Comparison of ENCODE assay signal across 1 cellular context in the genomic region with DNA sequence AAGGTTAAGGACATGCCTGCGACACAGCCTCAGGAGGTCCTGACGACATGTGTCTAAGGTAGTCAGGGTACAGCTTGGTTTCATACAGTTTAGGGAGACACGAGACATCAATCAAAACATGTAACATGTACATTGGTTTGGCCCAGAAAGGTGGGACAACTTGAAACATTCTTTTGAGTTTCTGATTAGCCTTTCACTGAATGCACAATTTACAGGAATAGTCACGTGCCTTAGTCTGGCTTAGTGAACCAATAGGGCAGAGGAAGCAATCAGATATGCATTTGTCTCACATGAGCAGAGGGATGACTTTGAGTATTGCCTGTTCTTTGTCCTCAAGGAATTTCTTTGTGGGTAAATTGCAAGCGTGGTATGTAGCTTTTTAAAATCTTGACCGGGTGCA.
TF ChIP-seq lines count a peak whose summit lies in the region.

No MANE protein-coding gene starts in this region.

TF ChIP-seq in K562, 482 proteins besides CTCF, POLR2A, EP300 and RAD21 (continued from another document):
- TF ChIP-seq, protein P1, sequence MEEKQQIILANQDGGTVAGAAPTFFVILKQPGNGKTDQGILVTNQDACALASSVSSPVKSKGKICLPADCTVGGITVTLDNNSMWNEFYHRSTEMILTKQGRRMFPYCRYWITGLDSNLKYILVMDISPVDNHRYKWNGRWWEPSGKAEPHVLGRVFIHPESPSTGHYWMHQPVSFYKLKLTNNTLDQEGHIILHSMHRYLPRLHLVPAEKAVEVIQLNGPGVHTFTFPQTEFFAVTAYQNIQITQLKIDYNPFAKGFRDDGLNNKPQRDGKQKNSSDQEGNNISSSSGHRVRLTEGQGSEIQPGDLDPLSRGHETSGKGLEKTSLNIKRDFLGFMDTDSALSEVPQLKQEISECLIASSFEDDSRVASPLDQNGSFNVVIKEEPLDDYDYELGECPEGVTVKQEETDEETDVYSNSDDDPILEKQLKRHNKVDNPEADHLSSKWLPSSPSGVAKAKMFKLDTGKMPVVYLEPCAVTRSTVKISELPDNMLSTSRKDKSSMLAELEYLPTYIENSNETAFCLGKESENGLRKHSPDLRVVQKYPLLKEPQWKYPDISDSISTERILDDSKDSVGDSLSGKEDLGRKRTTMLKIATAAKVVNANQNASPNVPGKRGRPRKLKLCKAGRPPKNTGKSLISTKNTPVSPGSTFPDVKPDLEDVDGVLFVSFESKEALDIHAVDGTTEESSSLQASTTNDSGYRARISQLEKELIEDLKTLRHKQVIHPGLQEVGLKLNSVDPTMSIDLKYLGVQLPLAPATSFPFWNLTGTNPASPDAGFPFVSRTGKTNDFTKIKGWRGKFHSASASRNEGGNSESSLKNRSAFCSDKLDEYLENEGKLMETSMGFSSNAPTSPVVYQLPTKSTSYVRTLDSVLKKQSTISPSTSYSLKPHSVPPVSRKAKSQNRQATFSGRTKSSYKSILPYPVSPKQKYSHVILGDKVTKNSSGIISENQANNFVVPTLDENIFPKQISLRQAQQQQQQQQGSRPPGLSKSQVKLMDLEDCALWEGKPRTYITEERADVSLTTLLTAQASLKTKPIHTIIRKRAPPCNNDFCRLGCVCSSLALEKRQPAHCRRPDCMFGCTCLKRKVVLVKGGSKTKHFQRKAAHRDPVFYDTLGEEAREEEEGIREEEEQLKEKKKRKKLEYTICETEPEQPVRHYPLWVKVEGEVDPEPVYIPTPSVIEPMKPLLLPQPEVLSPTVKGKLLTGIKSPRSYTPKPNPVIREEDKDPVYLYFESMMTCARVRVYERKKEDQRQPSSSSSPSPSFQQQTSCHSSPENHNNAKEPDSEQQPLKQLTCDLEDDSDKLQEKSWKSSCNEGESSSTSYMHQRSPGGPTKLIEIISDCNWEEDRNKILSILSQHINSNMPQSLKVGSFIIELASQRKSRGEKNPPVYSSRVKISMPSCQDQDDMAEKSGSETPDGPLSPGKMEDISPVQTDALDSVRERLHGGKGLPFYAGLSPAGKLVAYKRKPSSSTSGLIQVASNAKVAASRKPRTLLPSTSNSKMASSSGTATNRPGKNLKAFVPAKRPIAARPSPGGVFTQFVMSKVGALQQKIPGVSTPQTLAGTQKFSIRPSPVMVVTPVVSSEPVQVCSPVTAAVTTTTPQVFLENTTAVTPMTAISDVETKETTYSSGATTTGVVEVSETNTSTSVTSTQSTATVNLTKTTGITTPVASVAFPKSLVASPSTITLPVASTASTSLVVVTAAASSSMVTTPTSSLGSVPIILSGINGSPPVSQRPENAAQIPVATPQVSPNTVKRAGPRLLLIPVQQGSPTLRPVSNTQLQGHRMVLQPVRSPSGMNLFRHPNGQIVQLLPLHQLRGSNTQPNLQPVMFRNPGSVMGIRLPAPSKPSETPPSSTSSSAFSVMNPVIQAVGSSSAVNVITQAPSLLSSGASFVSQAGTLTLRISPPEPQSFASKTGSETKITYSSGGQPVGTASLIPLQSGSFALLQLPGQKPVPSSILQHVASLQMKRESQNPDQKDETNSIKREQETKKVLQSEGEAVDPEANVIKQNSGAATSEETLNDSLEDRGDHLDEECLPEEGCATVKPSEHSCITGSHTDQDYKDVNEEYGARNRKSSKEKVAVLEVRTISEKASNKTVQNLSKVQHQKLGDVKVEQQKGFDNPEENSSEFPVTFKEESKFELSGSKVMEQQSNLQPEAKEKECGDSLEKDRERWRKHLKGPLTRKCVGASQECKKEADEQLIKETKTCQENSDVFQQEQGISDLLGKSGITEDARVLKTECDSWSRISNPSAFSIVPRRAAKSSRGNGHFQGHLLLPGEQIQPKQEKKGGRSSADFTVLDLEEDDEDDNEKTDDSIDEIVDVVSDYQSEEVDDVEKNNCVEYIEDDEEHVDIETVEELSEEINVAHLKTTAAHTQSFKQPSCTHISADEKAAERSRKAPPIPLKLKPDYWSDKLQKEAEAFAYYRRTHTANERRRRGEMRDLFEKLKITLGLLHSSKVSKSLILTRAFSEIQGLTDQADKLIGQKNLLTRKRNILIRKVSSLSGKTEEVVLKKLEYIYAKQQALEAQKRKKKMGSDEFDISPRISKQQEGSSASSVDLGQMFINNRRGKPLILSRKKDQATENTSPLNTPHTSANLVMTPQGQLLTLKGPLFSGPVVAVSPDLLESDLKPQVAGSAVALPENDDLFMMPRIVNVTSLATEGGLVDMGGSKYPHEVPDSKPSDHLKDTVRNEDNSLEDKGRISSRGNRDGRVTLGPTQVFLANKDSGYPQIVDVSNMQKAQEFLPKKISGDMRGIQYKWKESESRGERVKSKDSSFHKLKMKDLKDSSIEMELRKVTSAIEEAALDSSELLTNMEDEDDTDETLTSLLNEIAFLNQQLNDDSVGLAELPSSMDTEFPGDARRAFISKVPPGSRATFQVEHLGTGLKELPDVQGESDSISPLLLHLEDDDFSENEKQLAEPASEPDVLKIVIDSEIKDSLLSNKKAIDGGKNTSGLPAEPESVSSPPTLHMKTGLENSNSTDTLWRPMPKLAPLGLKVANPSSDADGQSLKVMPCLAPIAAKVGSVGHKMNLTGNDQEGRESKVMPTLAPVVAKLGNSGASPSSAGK (IDR thresholded peaks at IDR 0.05): peak; percentile 52; the same call in 1 of the 2 replicates
- TF ChIP-seq ZNF639 (CRISPR knock-in tag; conservative IDR thresholded peaks at IDR 0.05 in 1 of 2, IDR thresholded peaks at IDR 0.05 in 1 of 2) (0 out of 4 replicates have a peak, but pooled peaks of 1 of the 2 experiments have one; percentile 25), MTA3 (IDR thresholded peaks at IDR 0.05; ENCODE audit: borderline replicate concordance) (peak; percentile 25; the same call in 1 of the 2 replicates), BHLHE40 (IDR thresholded peaks at IDR 0.05; ENCODE audit: low read length) (peak; percentile 85)
- TF ChIP-seq, protein P2, sequence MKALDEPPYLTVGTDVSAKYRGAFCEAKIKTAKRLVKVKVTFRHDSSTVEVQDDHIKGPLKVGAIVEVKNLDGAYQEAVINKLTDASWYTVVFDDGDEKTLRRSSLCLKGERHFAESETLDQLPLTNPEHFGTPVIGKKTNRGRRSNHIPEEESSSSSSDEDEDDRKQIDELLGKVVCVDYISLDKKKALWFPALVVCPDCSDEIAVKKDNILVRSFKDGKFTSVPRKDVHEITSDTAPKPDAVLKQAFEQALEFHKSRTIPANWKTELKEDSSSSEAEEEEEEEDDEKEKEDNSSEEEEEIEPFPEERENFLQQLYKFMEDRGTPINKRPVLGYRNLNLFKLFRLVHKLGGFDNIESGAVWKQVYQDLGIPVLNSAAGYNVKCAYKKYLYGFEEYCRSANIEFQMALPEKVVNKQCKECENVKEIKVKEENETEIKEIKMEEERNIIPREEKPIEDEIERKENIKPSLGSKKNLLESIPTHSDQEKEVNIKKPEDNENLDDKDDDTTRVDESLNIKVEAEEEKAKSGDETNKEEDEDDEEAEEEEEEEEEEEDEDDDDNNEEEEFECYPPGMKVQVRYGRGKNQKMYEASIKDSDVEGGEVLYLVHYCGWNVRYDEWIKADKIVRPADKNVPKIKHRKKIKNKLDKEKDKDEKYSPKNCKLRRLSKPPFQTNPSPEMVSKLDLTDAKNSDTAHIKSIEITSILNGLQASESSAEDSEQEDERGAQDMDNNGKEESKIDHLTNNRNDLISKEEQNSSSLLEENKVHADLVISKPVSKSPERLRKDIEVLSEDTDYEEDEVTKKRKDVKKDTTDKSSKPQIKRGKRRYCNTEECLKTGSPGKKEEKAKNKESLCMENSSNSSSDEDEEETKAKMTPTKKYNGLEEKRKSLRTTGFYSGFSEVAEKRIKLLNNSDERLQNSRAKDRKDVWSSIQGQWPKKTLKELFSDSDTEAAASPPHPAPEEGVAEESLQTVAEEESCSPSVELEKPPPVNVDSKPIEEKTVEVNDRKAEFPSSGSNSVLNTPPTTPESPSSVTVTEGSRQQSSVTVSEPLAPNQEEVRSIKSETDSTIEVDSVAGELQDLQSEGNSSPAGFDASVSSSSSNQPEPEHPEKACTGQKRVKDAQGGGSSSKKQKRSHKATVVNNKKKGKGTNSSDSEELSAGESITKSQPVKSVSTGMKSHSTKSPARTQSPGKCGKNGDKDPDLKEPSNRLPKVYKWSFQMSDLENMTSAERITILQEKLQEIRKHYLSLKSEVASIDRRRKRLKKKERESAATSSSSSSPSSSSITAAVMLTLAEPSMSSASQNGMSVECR (CRISPR knock-in tag; IDR thresholded peaks at IDR 0.05): no peak
